ENCODE assay signal across 28 cellular contexts in genomic region chr10:131841131-131841661, GRCh38. TPM values are rescaled to one million over a fixed set of nuclear protein-coding genes. Genes with fewer than 3 reads are reported as not detected.
DNase-seq lines count a peak whose midpoint lies in the region; ATAC-seq and TF ChIP-seq lines count a peak whose summit lies in the region.
"Had no signal": no experiment of that assay in that cellular context is flagged by ENCODE, and none has a peak within 500 bp of the region (broad histone marks: within the 10 kb centered on the region; RNA-seq: fewer than 3 reads in every experiment).

No MANE protein-coding gene starts in this region.

- DNase-seq in Right ventricle myocardium inferior (ENCODE audit: missing footprints) (peak; percentile 43), right cardiac atrium (no peak), coronary artery (ENCODE audit: low spot score) (peak; percentile 52), mesenteric fat pad (ENCODE audit: low spot score) (peak; percentile 87), aorta (peak; percentile 21 to 33), A673 (ENCODE audit: low spot score) (no peak)
- DNase-seq in activated naive CD4-positive, alpha-beta T cell treated with anti-CD3 and anti-CD28 coated beads, Interleukin-2, amount 10 ng/mL, durations not matched to agents 7 days and 5 days: no peak
- DNase-seq: activated B cell treated with CpG ODN at 0.5 μM for 24 hours; activated CD8-positive, alpha-beta T cell treated with anti-CD3 and anti-CD28 coated beads for 36 hours; activated naive CD8-positive, alpha-beta T cell treated with anti-CD3 and anti-CD28 coated beads, Interleukin-2, amount 50 U/mL, for 24 hours; DMS153; NCI-H1105 treated with DMSO at 0.1 percent for 48 hours; NCI-H2029 treated with DMSO at 0.1 percent for 48 hours; NCI-H526; NK-92 treated with Interleukin-12 subunit alpha and Interleukin-12 subunit beta, amount 100 ng/mL, for 24 hours; PC-9; stimulated activated CD4-positive, alpha-beta T cell treated with anti-CD3 and anti-CD28 coated beads, Interleukin-15, amount 100 ng/mL, for 24 hours; stimulated activated naive CD4-positive, alpha-beta T cell; SW 1271; T1000; testis had no signal

- BruUV-seq in A673 (replicated peaks; lab: Mats Ljungman, UMichigan): no TSS peak

- intact Hi-C loops in Right ventricle myocardium inferior (cut with DNase I): no loop called here
- intact Hi-C loops in right cardiac atrium (cut with DNase I): no loop called here
- intact Hi-C loops in aorta (cut with DNase I): no loop called here
- intact Hi-C loops in A673 (cut with micrococcal nuclease; ENCODE audit: unreplicated experiment): no loop called here

- no peak overlapping the region for H3K4me3 Mint-ChIP-seq in activated naive CD4-positive, alpha-beta T cell treated with anti-CD3 and anti-CD28 coated beads, Interleukin-2, amount 10 ng/mL, durations not matched to agents 7 days and 5 days
- H3K4me3 Mint-ChIP-seq: activated B cell treated with CpG ODN at 0.5 μM for 24 hours; activated CD8-positive, alpha-beta T cell treated with anti-CD3 and anti-CD28 coated beads for 36 hours; activated naive CD8-positive, alpha-beta T cell treated with anti-CD3 and anti-CD28 coated beads, Interleukin-2, amount 50 U/mL, for 24 hours; nephron had no signal

- no peaks in the 10 kb centered on the region for H3K27me3 ChIP-seq in right cardiac atrium (ENCODE audit: control insufficient read depth, insufficient read depth)
- no peaks in the 10 kb centered on the region for H3K27me3 ChIP-seq in aorta (ENCODE audit: control insufficient read depth in 1 of 2, insufficient read depth in 2 of 2, low read length in 1 of 2)
- H3K27me3 ChIP-seq in A673 (replicated peaks; ENCODE audit: insufficient read depth, low read depth, low read length, poor library complexity): no peaks in the 10 kb centered on the region
- H3K27me3 ChIP-seq: BE2C, dorsolateral prefrontal cortex, right lobe of liver, testis had no signal

- H3K36me3 ChIP-seq in aorta (ENCODE audit: control insufficient read depth in 1 of 2, insufficient read depth in 2 of 2, low read length in 1 of 2): no peaks in the 10 kb centered on the region
- no peaks in the 10 kb centered on the region for H3K36me3 ChIP-seq in A673 (ENCODE audit: insufficient read depth, low read length, poor library complexity, severe bottlenecking)
- H3K36me3 ChIP-seq: BE2C, HAP-1, right lobe of liver had no signal

- H3K27ac Mint-ChIP-seq in activated naive CD4-positive, alpha-beta T cell treated with anti-CD3 and anti-CD28 coated beads, Interleukin-2, amount 10 ng/mL, durations not matched to agents 7 days and 5 days: no peak overlapping the region
- H3K27ac Mint-ChIP-seq: activated B cell treated with CpG ODN at 0.5 μM for 24 hours; activated CD8-positive, alpha-beta T cell treated with anti-CD3 and anti-CD28 coated beads for 36 hours; activated naive CD8-positive, alpha-beta T cell treated with anti-CD3 and anti-CD28 coated beads, Interleukin-2, amount 50 U/mL, for 24 hours; nephron had no signal

- no peaks in the 10 kb centered on the region for H3K27me3 Mint-ChIP-seq in activated naive CD4-positive, alpha-beta T cell treated with anti-CD3 and anti-CD28 coated beads, Interleukin-2, amount 10 ng/mL, durations not matched to agents 7 days and 5 days
- H3K27me3 Mint-ChIP-seq: activated B cell treated with CpG ODN at 0.5 μM for 24 hours; activated CD8-positive, alpha-beta T cell treated with anti-CD3 and anti-CD28 coated beads for 36 hours; activated naive CD8-positive, alpha-beta T cell treated with anti-CD3 and anti-CD28 coated beads, Interleukin-2, amount 50 U/mL, for 24 hours had no signal

- H3K4me1 ChIP-seq in right cardiac atrium (ENCODE audit: control insufficient read depth, insufficient read depth, low read length) (no peaks in the 10 kb centered on the region), aorta (ENCODE audit: control insufficient read depth in 1 of 2, insufficient read depth in 2 of 2, low read length in 2 of 2) (no peaks in the 10 kb centered on the region), A673 (ENCODE audit: insufficient read depth, low read length, poor library complexity, severe bottlenecking) (no peaks in the 10 kb centered on the region)
- H3K4me1 ChIP-seq: BE2C, HAP-1, right lobe of liver, testis had no signal

- CTCF ChIA-PET in activated naive CD4-positive, alpha-beta T cell treated with anti-CD3 and anti-CD28 coated beads, Interleukin-2, amount 10 ng/mL, durations not matched to agents 7 days and 5 days (lab: Charles Lee): no interaction called here
- CTCF ChIA-PET in A673 (lab: Charles Lee): no interaction called here

- ATAC-seq in Right ventricle myocardium inferior (peak; percentile 31), right cardiac atrium (no peak), aorta (ENCODE audit: low FRiP score) (no peak), GM21360 (IDR thresholded peaks at IDR 0.05; ENCODE audit: unreplicated experiment) (no peak)
- ATAC-seq: activated CD8-positive, alpha-beta T cell treated with anti-CD3 and anti-CD28 coated beads for 36 hours; activated naive CD8-positive, alpha-beta T cell treated with anti-CD3 and anti-CD28 coated beads, Interleukin-2, amount 50 U/mL, for 24 hours had no signal

- POLR2A ChIA-PET in A673 (lab: Charles Lee; ENCODE audit: low non-redundant PET): no interaction called here

- WGBS in right cardiac atrium: 42% methylated on average over 19 of the region's 19 CpGs
- WGBS in aorta, 2 donors: 52 to 65% methylated on average over 18 to 19 of the region's 19 CpGs

- TF ChIP-seq CTCF in coronary artery (IDR thresholded peaks at IDR 0.05) (no peak), A673 (conservative IDR thresholded peaks at IDR 0.05; ENCODE audit: low read depth, low read length) (no peak)

- H3K9me3 ChIP-seq in right cardiac atrium (ENCODE audit: control insufficient read depth, low read length) (no peaks in the 10 kb centered on the region), aorta (ENCODE audit: control insufficient read depth, low read length) (no peaks in the 10 kb centered on the region), A673 (ENCODE audit: low read depth, low read length, poor library complexity, severe bottlenecking) (no peaks in the 10 kb centered on the region)
- H3K9me3 ChIP-seq: BE2C, HAP-1, right lobe of liver, testis had no signal

- no peaks in the 10 kb centered on the region for H3K4me1 Mint-ChIP-seq in activated naive CD4-positive, alpha-beta T cell treated with anti-CD3 and anti-CD28 coated beads, Interleukin-2, amount 10 ng/mL, durations not matched to agents 7 days and 5 days
- H3K4me1 Mint-ChIP-seq: activated B cell treated with CpG ODN at 0.5 μM for 24 hours; activated naive CD8-positive, alpha-beta T cell treated with anti-CD3 and anti-CD28 coated beads, Interleukin-2, amount 50 U/mL, for 24 hours; nephron had no signal

- H3K9me3 Mint-ChIP-seq in activated naive CD4-positive, alpha-beta T cell treated with anti-CD3 and anti-CD28 coated beads, Interleukin-2, amount 10 ng/mL, durations not matched to agents 7 days and 5 days: no peaks in the 10 kb centered on the region
- H3K9me3 Mint-ChIP-seq: activated B cell treated with CpG ODN at 0.5 μM for 24 hours; activated CD8-positive, alpha-beta T cell treated with anti-CD3 and anti-CD28 coated beads for 36 hours; activated naive CD8-positive, alpha-beta T cell treated with anti-CD3 and anti-CD28 coated beads, Interleukin-2, amount 50 U/mL, for 24 hours; nephron had no signal

- no peaks in the 10 kb centered on the region for H3K36me3 Mint-ChIP-seq in activated naive CD4-positive, alpha-beta T cell treated with anti-CD3 and anti-CD28 coated beads, Interleukin-2, amount 10 ng/mL, durations not matched to agents 7 days and 5 days

- H3K27ac ChIP-seq in right cardiac atrium (ENCODE audit: low read length): no peak overlapping the region
- no peak overlapping the region for H3K27ac ChIP-seq in coronary artery
- no peak overlapping the region for H3K27ac ChIP-seq in aorta (ENCODE audit: low read depth in 1 of 2, low read length in 2 of 2)
- no peak overlapping the region for H3K27ac ChIP-seq in A673 (ENCODE audit: low read depth, low read length, poor library complexity, severe bottlenecking)
- H3K27ac ChIP-seq: dorsolateral prefrontal cortex, PC-9, right lobe of liver, testis had no signal

- H3K4me3 ChIP-seq in right cardiac atrium (ENCODE audit: low read length) (no peak overlapping the region), coronary artery (no peak overlapping the region), aorta (ENCODE audit: low read length in 2 of 2) (no peak overlapping the region), A673 (ENCODE audit: low read depth, low read length, poor library complexity, severe bottlenecking) (no peak overlapping the region)
- H3K4me3 ChIP-seq: dorsolateral prefrontal cortex, HAP-1, K562, PC-9, right lobe of liver, testis had no signal

RNA-seq across cellular contexts. Expression of gene PPP2R2D, which starts 59.6 kb away (rescaled TPM):
- total RNA-seq in Right ventricle myocardium inferior (36.6 TPM), right cardiac atrium (10 to 100 TPM; 30.1 to 38.2 (median 36.2) TPM), mesenteric fat pad (27.4 TPM), aorta (10 to 100 TPM; 27.0 to 29.4 TPM), A673 (2021) (48.4 and 49.1 TPM in 2 replicates)
- polyA plus RNA-seq in right cardiac atrium (33.9 TPM), aorta (10 to 100 TPM; 14.0 to 25.3 TPM)

Comparison
In these comparisons a context has a peak if more than half of its experiments do, and no peak if none do; other contexts are left out.
1. DNase-seq: peak in Right ventricle myocardium inferior (single experiment), coronary artery (single experiment), mesenteric fat pad (single experiment) and aorta (2 of 2); none in right cardiac atrium (0 of 3), activated naive CD4-positive, alpha-beta T cell treated with anti-CD3 and anti-CD28 coated beads, Interleukin-2, amount 10 ng/mL, durations not matched to agents 7 days and 5 days (single experiment) and A673 (single experiment).